Comparison of ENCODE assay signal across 8 cellular contexts in the genomic region with DNA sequence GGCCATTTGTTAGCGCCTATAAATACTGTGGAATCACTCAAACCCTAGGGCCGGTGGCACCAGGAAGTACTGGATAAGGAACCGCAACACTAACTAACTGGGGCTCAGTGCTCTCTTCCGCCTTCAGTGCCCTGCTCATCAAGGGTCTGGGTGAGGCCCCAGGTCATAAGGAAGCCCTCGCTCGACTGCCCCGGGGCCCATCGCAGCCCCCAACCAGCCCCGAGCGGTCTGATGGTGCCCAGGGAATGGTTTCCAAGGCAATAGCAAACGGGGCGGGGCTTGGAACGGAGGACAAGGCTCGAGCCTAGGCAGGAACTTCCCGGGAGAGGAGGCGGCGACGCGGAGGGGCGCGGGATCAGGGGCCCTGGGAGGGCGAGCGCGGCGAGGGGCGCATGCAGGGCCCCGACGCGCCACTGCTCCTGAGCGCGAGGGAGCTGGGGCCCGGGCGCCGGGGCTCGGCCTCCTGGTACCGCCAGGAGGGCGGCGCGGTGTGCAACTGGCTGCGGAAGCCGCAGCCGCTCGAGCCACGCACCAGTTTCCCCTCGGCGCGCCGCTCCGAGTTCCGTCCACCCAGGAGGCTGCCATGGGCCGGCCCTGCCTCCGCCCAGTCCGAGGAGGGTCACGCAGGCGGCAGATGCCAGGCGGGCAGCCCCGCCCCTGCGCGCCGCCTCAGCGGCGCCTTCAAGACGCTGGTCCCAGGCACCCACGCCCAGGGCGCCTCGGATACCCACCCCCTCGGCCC. TPM values are rescaled to one million over a fixed set of nuclear protein-coding genes. Genes with fewer than 3 reads are reported as not detected.
DNase-seq lines count a peak whose midpoint lies in the region; ATAC-seq and TF ChIP-seq lines count a peak whose summit lies in the region.

A gene with protein sequence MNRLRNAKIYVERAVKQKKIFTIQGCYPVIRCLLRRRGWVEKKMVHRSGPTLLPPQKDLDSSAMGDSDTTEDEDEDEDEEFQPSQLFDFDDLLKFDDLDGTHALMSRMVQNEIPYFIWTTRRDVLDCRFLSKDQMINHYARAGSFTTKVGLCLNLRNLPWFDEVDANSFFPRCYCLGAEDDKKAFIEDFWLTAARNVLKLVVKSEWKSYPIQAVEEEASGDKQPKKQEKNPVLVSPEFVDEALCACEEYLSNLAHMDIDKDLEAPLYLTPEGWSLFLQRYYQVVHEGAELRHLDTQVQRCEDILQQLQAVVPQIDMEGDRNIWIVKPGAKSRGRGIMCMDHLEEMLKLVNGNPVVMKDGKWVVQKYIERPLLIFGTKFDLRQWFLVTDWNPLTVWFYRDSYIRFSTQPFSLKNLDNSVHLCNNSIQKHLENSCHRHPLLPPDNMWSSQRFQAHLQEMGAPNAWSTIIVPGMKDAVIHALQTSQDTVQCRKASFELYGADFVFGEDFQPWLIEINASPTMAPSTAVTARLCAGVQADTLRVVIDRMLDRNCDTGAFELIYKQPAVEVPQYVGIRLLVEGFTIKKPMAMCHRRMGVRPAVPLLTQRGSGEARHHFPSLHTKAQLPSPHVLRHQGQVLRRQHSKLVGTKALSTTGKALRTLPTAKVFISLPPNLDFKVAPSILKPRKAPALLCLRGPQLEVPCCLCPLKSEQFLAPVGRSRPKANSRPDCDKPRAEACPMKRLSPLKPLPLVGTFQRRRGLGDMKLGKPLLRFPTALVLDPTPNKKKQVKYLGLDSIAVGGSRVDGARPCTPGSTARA (plus strand): TSS at position 648 of the 742 bp plus-strand sequence. CDS start 400 bp downstream, outside the sequence.

- H3K4me1 ChIP-seq in ACC112 (ENCODE audit: control insufficient read depth, insufficient read depth, low read length, unreplicated experiment) = peaks cover 25% of the 10 kb centered on the region
- peaks cover 21% of the 10 kb centered on the region for H3K4me1 ChIP-seq in OCI-LY7 (ENCODE audit: insufficient read depth, low read length, poor library complexity, severe bottlenecking)
- H3K4me1 ChIP-seq in mucosa of descending colon (ENCODE audit: low read depth) = peaks cover 18% of the 10 kb centered on the region

- H3K79me2 ChIP-seq in ACC112 (ENCODE audit: control insufficient read depth, insufficient read depth, low read length, unreplicated experiment) (no peaks in the 10 kb centered on the region), OCI-LY7 (ENCODE audit: insufficient read depth, low read depth, low read length) (no peaks in the 10 kb centered on the region)

- H2AFZ ChIP-seq in ACC112 (ENCODE audit: low read length, unreplicated experiment) (peak within 1 kb of the TSS; percentile 57), OCI-LY7 (ENCODE audit: low read length) (peak within 1 kb of the TSS; percentile 6)

- no peaks in the 10 kb centered on the region for H3K9me2 ChIP-seq in OCI-LY7 (ENCODE audit: insufficient read depth, low read length)

- TF ChIP-seq POLR2A in GM18526 (IDR thresholded peaks at IDR 0.05; ENCODE audit: extremely low read depth, insufficient read length) = peak; percentile 60

- ATAC-seq in HG03280 (IDR thresholded peaks at IDR 0.05; ENCODE audit: unreplicated experiment) (peak; percentile 43), esophagus mucosa (peak; percentile 71), mucosa of descending colon (peak; percentile 87)

- H3K4me3 ChIP-seq in ACC112 (ENCODE audit: low read depth, low read length) (peak within 1 kb of the TSS; percentile 76), OCI-LY7 (ENCODE audit: low read depth, low read length, poor library complexity, severe bottlenecking) (peak within 1 kb of the TSS; percentile 52), mucosa of descending colon (peak within 1 kb of the TSS; percentile 56)

- peak within 1 kb of the TSS; percentile 76 for H3K4me2 ChIP-seq in OCI-LY7 (ENCODE audit: low read length)

- BruUV-seq in OCI-LY7 (replicated peaks; lab: Mats Ljungman, UMichigan) = no TSS peak

- peaks cover 13% of the 10 kb centered on the region; the same call in 1 of the 2 replicates for H3K36me3 ChIP-seq in ACC112 (ENCODE audit: insufficient read depth, low read length)
- H3K36me3 ChIP-seq in OCI-LY7 (ENCODE audit: insufficient read depth, low read length) = peaks cover 76% of the 10 kb centered on the region
- no peaks in the 10 kb centered on the region for H3K36me3 ChIP-seq in mucosa of descending colon (ENCODE audit: low read depth)

- TF ChIP-seq CTCF in OCI-LY7 (conservative IDR thresholded peaks at IDR 0.05; ENCODE audit: low read length) (no peak), mucosa of descending colon (IDR thresholded peaks at IDR 0.05) (no peak)

- POLR2A ChIA-PET in OCI-LY7 (lab: Charles Lee) = interaction anchor here (0.6 to 0.7 kb wide), 2 partner anchors 22 to 82 kb away, joined by 3 read pairs; no protein-coding TSS in a partner anchor

- intact Hi-C loops in OCI-LY7 (cut with micrococcal nuclease; ENCODE audit: unreplicated experiment) = no loop called here
- intact Hi-C loops in mucosa of descending colon (cut with DNase I, micrococcal nuclease) = no loop called here

- no peaks in the 10 kb centered on the region for H4K20me1 ChIP-seq in OCI-LY7 (ENCODE audit: insufficient read depth, low read length)

- no peaks in the 10 kb centered on the region for H3K27me3 ChIP-seq in ACC112 (ENCODE audit: insufficient read depth, low read length)

- CTCF ChIA-PET in OCI-LY7 (lab: Charles Lee; ENCODE audit: unreplicated experiment) = interaction anchor here (0.6 kb wide), 1 partner anchor 20 kb away, joined by 3 read pairs; no protein-coding TSS in a partner anchor

- DNase-seq in OCI-LY7 (ENCODE audit: low spot score) = peak; percentile 58
- peak; percentile 58 to 66 for DNase-seq in activated T-cell treated with anti-CD3 and anti-CD28 coated beads, Interleukin-2, amount 50 U/mL, for 48 hours
- DNase-seq in mucosa of descending colon = peak; percentile 85 to 86 (median 86)
- peak; percentile 50 for DNase-seq in stromal cell of bone marrow (ENCODE audit: low read depth)

- H3K27ac ChIP-seq in ACC112 (ENCODE audit: low read depth, low read length) (peak within 1 kb of the TSS; percentile 79), OCI-LY7 (ENCODE audit: low read depth, low read length, poor library complexity, severe bottlenecking) (peak within 1 kb of the TSS; percentile 52)

- H3K9me3 ChIP-seq in OCI-LY7 (ENCODE audit: low read length) (no peaks in the 10 kb centered on the region), mucosa of descending colon (no peaks in the 10 kb centered on the region)

RNA-seq across cellular contexts. Expression of the gene that starts here (rescaled TPM):
- 65.4 and 65.7 TPM in 2 replicates for total RNA-seq in OCI-LY7 (2014; rRNA removed; shearing (Covaris generic))
- total RNA-seq in OCI-LY7 (2022) = 127 and 136 TPM in 2 replicates
- 12.3 TPM for total RNA-seq in esophagus mucosa
- 10 to 100 TPM; 37.0 to 63.9 (median 47.7) TPM for total RNA-seq in mucosa of descending colon

Comparison
In these comparisons a context has a peak if more than half of its experiments do, and no peak if none do; other contexts are left out.
1. Peak in every context shown above with its lines: DNase-seq, ATAC-seq, H3K4me3 ChIP-seq and H3K27ac ChIP-seq.